Comparison of ENCODE assay signal across 8 cellular contexts in the genomic region with DNA sequence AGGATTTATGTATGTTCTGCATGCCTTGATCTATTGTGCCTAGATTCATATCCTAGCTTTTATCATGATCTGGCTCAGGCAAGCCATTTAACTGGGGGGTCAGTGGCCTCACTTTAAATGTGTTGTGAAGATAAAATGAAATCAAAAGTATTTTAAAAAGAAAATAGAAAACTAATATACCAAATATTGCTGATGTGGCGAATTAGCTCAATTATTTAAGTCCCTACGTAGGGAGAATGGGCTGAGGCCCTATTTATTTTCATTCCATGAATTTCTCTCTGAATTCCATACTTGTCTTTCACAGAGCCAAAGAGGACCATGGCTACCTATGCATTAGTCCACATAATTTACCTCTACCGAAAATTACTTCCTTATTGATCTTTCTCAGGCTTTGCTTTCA. TPM values are rescaled to one million over a fixed set of nuclear protein-coding genes. Genes with fewer than 3 reads are reported as not detected.
DNase-seq lines count a peak whose midpoint lies in the region; ATAC-seq lines count a peak whose summit lies in the region.

No MANE protein-coding gene starts in this region.

- H3K4me1 Mint-ChIP-seq in activated T-cell treated with anti-CD3 and anti-CD28 coated beads, Interleukin-2, amount 50 U/mL, for 24 hours (ENCODE audit: low read depth) = peaks cover 40% of the 10 kb centered on the region
- peaks cover 9% of the 10 kb centered on the region for H3K4me1 Mint-ChIP-seq in activated T-helper 17 cell treated with anti-CD3 and anti-CD28 coated beads, Interleukin-2, amount 50 U/mL, for 72 hours

- no peak for ATAC-seq in activated T-helper 17 cell treated with anti-CD3 and anti-CD28 coated beads, Interleukin-2, amount 50 U/mL, for 72 hours (replicated peaks)

- no peaks in the 10 kb centered on the region for H3K27me3 ChIP-seq in iPS-20b (ENCODE audit: insufficient read depth, low read length)
- H3K27me3 ChIP-seq in subcutaneous abdominal adipose tissue (ENCODE audit: control insufficient read depth in 5 of 5, insufficient read depth in 4 of 5, low read length in 5 of 5) = no peaks in the 10 kb centered on the region

- H3K9ac ChIP-seq in iPS-20b (ENCODE audit: low read depth, low read length) (peak overlapping the region; percentile 93; the same call in 1 of the 2 replicates), subcutaneous abdominal adipose tissue (ENCODE audit: low read length in 5 of 5) (peak overlapping the region in 2 of 5 donors; percentile 56 to 79)

- peaks cover 64% of the 10 kb centered on the region for H3K36me3 Mint-ChIP-seq in activated T-cell treated with anti-CD3 and anti-CD28 coated beads, Interleukin-2, amount 50 U/mL, for 24 hours (ENCODE audit: low read depth)
- H3K36me3 Mint-ChIP-seq in activated T-helper 17 cell treated with anti-CD3 and anti-CD28 coated beads, Interleukin-2, amount 50 U/mL, for 72 hours (ENCODE audit: low read depth) = peaks cover 23% of the 10 kb centered on the region

- peak overlapping the region; percentile 93 for H3K27ac Mint-ChIP-seq in activated T-cell treated with anti-CD3 and anti-CD28 coated beads, Interleukin-2, amount 50 U/mL, for 24 hours
- peak overlapping the region; percentile 86 for H3K27ac Mint-ChIP-seq in activated T-helper 17 cell treated with anti-CD3 and anti-CD28 coated beads, Interleukin-2, amount 50 U/mL, for 72 hours

- no peaks in the 10 kb centered on the region for H3K27me3 Mint-ChIP-seq in activated T-cell treated with anti-CD3 and anti-CD28 coated beads, Interleukin-2, amount 50 U/mL, for 24 hours
- no peaks in the 10 kb centered on the region for H3K27me3 Mint-ChIP-seq in activated T-helper 17 cell treated with anti-CD3 and anti-CD28 coated beads, Interleukin-2, amount 50 U/mL, for 72 hours

- H3K27ac ChIP-seq in iPS-20b (ENCODE audit: low read length) = no peak overlapping the region
- no peak overlapping the region for H3K27ac ChIP-seq in subcutaneous abdominal adipose tissue (ENCODE audit: low read depth, low read length)

- H3K9me3 Mint-ChIP-seq in activated T-cell treated with anti-CD3 and anti-CD28 coated beads, Interleukin-2, amount 50 U/mL, for 24 hours = peaks cover 26% of the 10 kb centered on the region
- peaks cover 7% of the 10 kb centered on the region for H3K9me3 Mint-ChIP-seq in activated T-helper 17 cell treated with anti-CD3 and anti-CD28 coated beads, Interleukin-2, amount 50 U/mL, for 72 hours

- H3K9me3 ChIP-seq in iPS-20b (ENCODE audit: insufficient read depth, low read depth, low read length) (no peaks in the 10 kb centered on the region), subcutaneous abdominal adipose tissue (ENCODE audit: control insufficient read depth in 5 of 5, low read length in 5 of 5) (no peaks in the 10 kb centered on the region)

- H3K4me3 ChIP-seq in iPS-20b (ENCODE audit: low read length) (peak overlapping the region; percentile 99), subcutaneous abdominal adipose tissue (ENCODE audit: low read depth in 1 of 5, low read length in 5 of 5) (peak overlapping the region; percentile 70 to 100 (median 92))

- peak overlapping the region; percentile 94 for H3K4me3 Mint-ChIP-seq in activated T-cell treated with anti-CD3 and anti-CD28 coated beads, Interleukin-2, amount 50 U/mL, for 24 hours
- peak overlapping the region; percentile 98 for H3K4me3 Mint-ChIP-seq in activated T-helper 17 cell treated with anti-CD3 and anti-CD28 coated beads, Interleukin-2, amount 50 U/mL, for 72 hours

- DNase-seq in activated T-cell treated with anti-CD3 and anti-CD28 coated beads, Interleukin-2, amount 50 U/mL, for 24 hours = no peak
- no peak for DNase-seq in activated T-cell treated with anti-CD3 and anti-CD28 coated beads for 4 hours
- no peak for DNase-seq in NCI-H82 (lab: John Stamatoyannopoulos, UW)
- no peak for DNase-seq in NCI-H1436 (lab: John Stamatoyannopoulos, UW)
- no peak for DNase-seq in stimulated activated CD4-positive, alpha-beta T cell treated with anti-CD3 and anti-CD28 coated beads, Interleukin-4, amount 100 ng/mL, for 24 hours

- H3K4me1 ChIP-seq in iPS-20b (ENCODE audit: insufficient read depth, low read length) (peaks cover 15% of the 10 kb centered on the region), subcutaneous abdominal adipose tissue (ENCODE audit: control insufficient read depth in 5 of 5, insufficient read depth in 5 of 5, low read length in 5 of 5) (peaks cover 0 to 24% (median 22%) of the 10 kb centered on the region in 5 donors)

- peaks cover 4% of the 10 kb centered on the region; the same call in 1 of the 2 replicates for H3K36me3 ChIP-seq in iPS-20b (ENCODE audit: insufficient read depth, low read depth, low read length)
- H3K36me3 ChIP-seq in subcutaneous abdominal adipose tissue (ENCODE audit: control insufficient read depth in 5 of 5, insufficient read depth in 5 of 5, low read length in 5 of 5) = peaks cover 0 to 2% (median 0%) of the 10 kb centered on the region in 5 donors

RNA-seq across cellular contexts. Expression of a gene that starts 1.8 kb away (rescaled TPM):
- total RNA-seq in activated T-helper 17 cell treated with anti-CD3 and anti-CD28 coated beads, Interleukin-2, amount 50 U/mL, for 72 hours = 1 to 10 TPM; 2.4 to 3.5 TPM

RNA-seq across cellular contexts. Expression of a gene that starts 1.9 kb away (rescaled TPM):
- 10 to 100 TPM in 1 of 2 donors, 1 to 10 TPM in 1; 5.3 to 22.9 TPM for total RNA-seq in activated T-helper 17 cell treated with anti-CD3 and anti-CD28 coated beads, Interleukin-2, amount 50 U/mL, for 72 hours

RNA-seq across cellular contexts. Expression of a gene that starts 56.6 kb away (rescaled TPM):
- total RNA-seq in activated T-helper 17 cell treated with anti-CD3 and anti-CD28 coated beads, Interleukin-2, amount 50 U/mL, for 72 hours = 10 to 100 TPM; 17.0 to 23.5 TPM
